Comparison of ENCODE assay signal across 2 cellular contexts in the genomic region with DNA sequence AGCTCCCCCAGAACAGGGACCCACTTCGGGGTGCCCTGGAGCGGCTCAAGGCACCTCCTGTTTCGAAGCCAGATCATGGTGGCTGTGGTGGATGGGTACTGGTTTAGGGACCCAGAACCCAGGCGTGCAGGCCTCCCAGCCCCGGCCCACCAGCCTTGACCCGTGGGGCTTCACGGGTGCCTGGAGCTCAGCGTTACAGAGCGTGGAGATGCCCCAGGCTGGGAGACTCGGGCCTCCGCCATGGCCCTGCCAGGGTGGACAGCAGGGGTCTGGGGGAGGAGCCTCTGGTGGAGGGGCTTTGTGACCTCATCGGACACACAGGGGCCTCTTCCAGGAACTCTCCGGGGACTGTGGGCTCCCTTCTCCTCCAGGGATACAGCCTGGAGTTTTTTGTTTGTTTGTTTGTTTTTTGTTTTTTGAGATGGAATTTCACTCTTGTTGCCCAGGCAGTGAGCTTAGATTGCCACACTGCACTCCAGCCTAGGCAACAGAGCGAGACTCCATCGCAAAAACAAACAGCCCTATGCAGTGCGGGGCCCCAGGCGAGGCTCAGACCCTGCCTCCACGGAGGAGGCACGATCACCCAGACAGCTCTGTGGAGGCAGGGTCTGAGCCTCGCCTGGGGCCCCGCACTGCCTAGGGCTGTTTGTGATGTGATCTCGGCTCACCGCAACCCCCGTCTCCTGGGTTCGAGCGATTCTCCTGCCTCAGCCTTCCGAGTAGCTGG.
TF ChIP-seq lines count a peak whose summit lies in the region.

A gene (minus strand): TSS at position 271 of the 727 bp plus-strand sequence. CDS start 194 bp downstream, at position 77.

TF ChIP-seq in A549, 52 proteins besides CTCF, POLR2A, EP300 and RAD21:
- TF ChIP-seq ZSCAN20 (CRISPR knock-in tag; IDR thresholded peaks at IDR 0.05) = no peak
- TF ChIP-seq TFCP2L1 (CRISPR knock-in tag; IDR thresholded peaks at IDR 0.05) = peak; percentile 69; the same call in 1 of the 2 replicates
- TF ChIP-seq FOSB (CRISPR knock-in tag; IDR thresholded peaks at IDR 0.05) = 0 out of 2 replicates have a peak, but pooled peaks have one; percentile 50
- TF ChIP-seq POLR2AphosphoS2 (conservative IDR thresholded peaks at IDR 0.05; ENCODE audit: low read length) = no peak
- no peak for TF ChIP-seq MYC (IDR thresholded peaks at IDR 0.05; ENCODE audit: borderline replicate concordance, low read length)
TF ChIP-seq in A549: peak in this region for 2.

TF ChIP-seq in IMR-90, 13 proteins besides CTCF, POLR2A, EP300 and RAD21:
- TF ChIP-seq RFX5 (IDR thresholded peaks at IDR 0.05; ENCODE audit: low read depth, low read length) = no peak
- TF ChIP-seq CHD1 (IDR thresholded peaks at IDR 0.05; ENCODE audit: low read depth, low read length) = 0 out of 2 replicates have a peak, but pooled peaks have one; percentile 7
- peak; percentile 2; the same call in 1 of the 2 replicates for TF ChIP-seq SMC3 (IDR thresholded peaks at IDR 0.05; ENCODE audit: low read depth, low read length)
TF ChIP-seq in IMR-90: peak in this region for 2.
